Comparison of ENCODE assay signal across 20 cellular contexts in genomic region chr17:40883960-40884359, GRCh38. TPM values are rescaled to one million over a fixed set of nuclear protein-coding genes. Genes with fewer than 3 reads are reported as not detected.
A peak's percentile ranks its signal among the peaks of the same experiment; 100 is the strongest.
DNase-seq lines count a peak whose midpoint lies in the region; ATAC-seq, FAIRE-seq and TF ChIP-seq lines count a peak whose summit lies in the region.
"Had no signal": no experiment of that assay in that cellular context is flagged by ENCODE, and none has a peak within 500 bp of the region (broad histone marks: within the 10 kb centered on the region; RNA-seq: fewer than 3 reads in every experiment).

No MANE protein-coding gene starts in this region.

- H3K9me3 Mint-ChIP-seq in activated naive CD4-positive, alpha-beta T cell treated with anti-CD3 and anti-CD28 coated beads, Interleukin-2, amount 50 U/mL, for 24 hours: no peaks in the 10 kb centered on the region
- H3K9me3 Mint-ChIP-seq: CD4-positive, alpha-beta T cell; GM23338 had no signal

- peak overlapping the region; percentile 28 for H3K27ac ChIP-seq in muscle layer of duodenum (ENCODE audit: low read length)
- H3K27ac ChIP-seq in esophagus squamous epithelium: no peak overlapping the region
- H3K27ac ChIP-seq: 22Rv1, A549, C4-2B had no signal

- H3K4me3 Mint-ChIP-seq in activated naive CD4-positive, alpha-beta T cell treated with anti-CD3 and anti-CD28 coated beads, Interleukin-2, amount 50 U/mL, for 24 hours: no peak overlapping the region
- H3K4me3 Mint-ChIP-seq: CD4-positive, alpha-beta T cell; GM23338 had no signal

- no peak for TF ChIP-seq CTCF in esophagus squamous epithelium (IDR thresholded peaks at IDR 0.05)

- no peaks in the 10 kb centered on the region for H3K4me1 Mint-ChIP-seq in activated naive CD4-positive, alpha-beta T cell treated with anti-CD3 and anti-CD28 coated beads, Interleukin-2, amount 50 U/mL, for 24 hours
- H3K4me1 Mint-ChIP-seq: GM23338 had no signal

- H3K4me1 ChIP-seq in muscle layer of duodenum (ENCODE audit: control insufficient read depth in 1 of 2, insufficient read depth in 2 of 2, low read length in 2 of 2): no peaks in the 10 kb centered on the region
- H3K4me1 ChIP-seq in esophagus squamous epithelium: peaks cover 0 to 7% (median 0%) of the 10 kb centered on the region in 3 donors

- ATAC-seq in left colon: peak; percentile 83
- no peak for ATAC-seq in GM21825 (IDR thresholded peaks at IDR 0.05; ENCODE audit: unreplicated experiment)
- ATAC-seq: A549, GM23338, HCT116 had no signal

- TF ChIP-seq POLR2A in esophagus squamous epithelium (IDR thresholded peaks at IDR 0.05) (no peak), H54 (IDR thresholded peaks at IDR 0.05; ENCODE audit: low read depth, low read length) (no peak)

- H3K27me3 ChIP-seq in muscle layer of duodenum (ENCODE audit: low read depth, low read length) (no peaks in the 10 kb centered on the region), esophagus squamous epithelium (peaks cover 0 to 32% (median 0%) of the 10 kb centered on the region in 4 donors)

- no peaks in the 10 kb centered on the region for H3K36me3 ChIP-seq in muscle layer of duodenum (ENCODE audit: control insufficient read depth in 1 of 2, insufficient read depth in 2 of 2, low read length in 2 of 2)
- no peaks in the 10 kb centered on the region for H3K36me3 ChIP-seq in esophagus squamous epithelium

- H3K4me3 ChIP-seq in muscle layer of duodenum (ENCODE audit: low read depth in 1 of 2, low read length in 2 of 2) (peak overlapping the region in 1 of 2 donors; percentile 50), esophagus squamous epithelium (no peak overlapping the region)
- H3K4me3 ChIP-seq: A549, GM23338 had no signal

- peak overlapping the region; percentile 59 for H3K27ac Mint-ChIP-seq in activated naive CD4-positive, alpha-beta T cell treated with anti-CD3 and anti-CD28 coated beads, Interleukin-2, amount 50 U/mL, for 24 hours
- H3K27ac Mint-ChIP-seq: CD4-positive, alpha-beta T cell; GM23338 had no signal

- H3K36me3 Mint-ChIP-seq in activated naive CD4-positive, alpha-beta T cell treated with anti-CD3 and anti-CD28 coated beads, Interleukin-2, amount 50 U/mL, for 24 hours: no peaks in the 10 kb centered on the region

- intact Hi-C loops in left colon (cut with DNase I, micrococcal nuclease): no loop called here
- intact Hi-C loops in esophagus squamous epithelium (cut with DNase I): no loop called here

- H3K9me3 ChIP-seq in muscle layer of duodenum (ENCODE audit: control insufficient read depth in 1 of 2, low read length in 2 of 2) (no peaks in the 10 kb centered on the region), esophagus squamous epithelium (no peaks in the 10 kb centered on the region)
- H3K9me3 ChIP-seq: A549, Caco-2 had no signal

- no peak for DNase-seq in activated naive CD4-positive, alpha-beta T cell treated with anti-CD3 and anti-CD28 coated beads, Interleukin-2, amount 50 U/mL, for 16 hours
- DNase-seq in left colon: no peak
- DNase-seq in esophagus squamous epithelium (lab: John Stamatoyannopoulos, UW): no peak
- DNase-seq in H54 (ENCODE audit: insufficient read length, low spot score): no peak
- DNase-seq: AML-193; Caco-2; CD4-positive, alpha-beta T cell; H7 had no signal

- peaks cover 11% of the 10 kb centered on the region for H3K27me3 Mint-ChIP-seq in activated naive CD4-positive, alpha-beta T cell treated with anti-CD3 and anti-CD28 coated beads, Interleukin-2, amount 50 U/mL, for 24 hours

- no peak for FAIRE-seq in H54 (lab: Jason Lieb, UNC)
- FAIRE-seq: D721Med, G401.6, GM12891, GM19239 had no signal

RNA-seq across cellular contexts. Expression of gene KRT20, which starts 1.1 kb away (rescaled TPM):
- total RNA-seq in left colon (1,000 to 10,000 TPM; 1,413 to 1,967 TPM), esophagus squamous epithelium (not detected)
- total RNA-seq: CD4-positive, alpha-beta T cell; GM23338; H7 had no signal

RNA-seq across cellular contexts. Expression of gene KRT12, which starts 16.9 kb away (rescaled TPM):
- total RNA-seq in left colon: 1 to 10 TPM; 1.2 to 3.9 TPM
- total RNA-seq in esophagus squamous epithelium: not detected
- total RNA-seq: Caco-2; CD4-positive, alpha-beta T cell; GM23338; H7 had no signal

RNA-seq across cellular contexts. Expression of gene KRT23, which starts 53.5 kb away (rescaled TPM):
- total RNA-seq in left colon: under 1 TPM in 1 of 2 donors, not detected in 1; 0.28 TPM
- total RNA-seq in esophagus squamous epithelium: 10 to 100 TPM in 1 of 4 donors, 1 to 10 TPM in 2, under 1 TPM in 1; 0.38 to 19.6 (median 4.9) TPM
- total RNA-seq: CD4-positive, alpha-beta T cell; GM23338; H7 had no signal

Comparison
In these comparisons a context has a peak if more than half of its experiments do, and no peak if none do; other contexts are left out.
1. RNA of gene KRT20, which starts 1.1 kb away (total RNA-seq): 1,413 to 1,967 TPM in left colon; not detected in esophagus squamous epithelium; every median in the first group is over 1,000 times any median in the second.